ENCODE assay signal across 1 cellular context in genomic region chr2:69559696-69560482, GRCh38.
TF ChIP-seq lines count a peak whose summit lies in the region.

No MANE protein-coding gene starts in this region.

TF ChIP-seq in HepG2, 621 proteins besides CTCF, POLR2A, EP300 and RAD21 (continued from another document and continues in another):
- TF ChIP-seq ZNF710 (CRISPR knock-in tag; IDR thresholded peaks at IDR 0.05; ENCODE audit: borderline replicate concordance) (no peak), SALL2 (CRISPR knock-in tag; IDR thresholded peaks at IDR 0.05) (no peak), CENPT (CRISPR knock-in tag; IDR thresholded peaks at IDR 0.05; ENCODE audit: low read depth) (no peak), MLXIP (CRISPR knock-in tag; IDR thresholded peaks at IDR 0.05; ENCODE audit: borderline replicate concordance) (no peak), GATA4 (IDR thresholded peaks at IDR 0.05; ENCODE audit: borderline replicate concordance, low read depth) (no peak), E2F2 (CRISPR knock-in tag; IDR thresholded peaks at IDR 0.05; ENCODE audit: borderline replicate concordance) (no peak), PLRG1 (conservative IDR thresholded peaks at IDR 0.05) (no peak), SAP130 (CRISPR knock-in tag; IDR thresholded peaks at IDR 0.05; ENCODE audit: low read depth) (peak; percentile 44; the same call in 1 of the 2 replicates), CCAR2 (optimal IDR thresholded peaks at IDR 0.05; ENCODE audit: low read depth, low read length) (no peak), NCOA1 (CRISPR knock-in tag; IDR thresholded peaks at IDR 0.05) (no peak), ZNF503 (CRISPR knock-in tag; IDR thresholded peaks at IDR 0.05) (no peak), RFX3 (CRISPR knock-in tag; IDR thresholded peaks at IDR 0.05) (no peak), U2AF2 (IDR thresholded peaks at IDR 0.05; ENCODE audit: low read depth, low read length) (no peak), ZNF292 (CRISPR knock-in tag; IDR thresholded peaks at IDR 0.05; ENCODE audit: borderline replicate concordance, low read depth) (no peak), HNF1B (CRISPR knock-in tag; IDR thresholded peaks at IDR 0.05) (0 out of 2 replicates have a peak, but pooled peaks have one; percentile 34), POGZ (CRISPR knock-in tag; IDR thresholded peaks at IDR 0.05) (peak; percentile 57), ZNF605 (CRISPR knock-in tag; IDR thresholded peaks at IDR 0.05) (no peak), ZNF770 (CRISPR knock-in tag; IDR thresholded peaks at IDR 0.05) (no peak), GRHL1 (CRISPR knock-in tag; conservative IDR thresholded peaks at IDR 0.05) (no peak), NAIF1 (CRISPR knock-in tag; IDR thresholded peaks at IDR 0.05; ENCODE audit: borderline replicate concordance) (no peak), KLF13 (CRISPR knock-in tag; IDR thresholded peaks at IDR 0.05) (no peak), SKIL (CRISPR knock-in tag; IDR thresholded peaks at IDR 0.05; ENCODE audit: borderline replicate concordance) (no peak), RBM39 (IDR thresholded peaks at IDR 0.05; ENCODE audit: low read depth, low read length, poor library complexity, severe bottlenecking) (no peak), NR2F6 (IDR thresholded peaks at IDR 0.05) (peak; percentile 95), NR2F6 (CRISPR knock-in tag; IDR thresholded peaks at IDR 0.05) (peak; percentile 97), HMGA1 (CRISPR knock-in tag; conservative IDR thresholded peaks at IDR 0.05) (no peak), ZNF17 (CRISPR knock-in tag; IDR thresholded peaks at IDR 0.05) (no peak), SMARCC2 (IDR thresholded peaks at IDR 0.05) (no peak), ZNF724P (CRISPR knock-in tag; IDR thresholded peaks at IDR 0.05; ENCODE audit: borderline replicate concordance) (peak; percentile 39; the same call in 1 of the 2 replicates), JUND (CRISPR knock-in tag; IDR thresholded peaks at IDR 0.05) (no peak), ZNF441 (CRISPR knock-in tag; IDR thresholded peaks at IDR 0.05; ENCODE audit: borderline replicate concordance) (no peak), ELF1 (CRISPR knock-in tag; IDR thresholded peaks at IDR 0.05) (0 out of 2 replicates have a peak, but pooled peaks have one; percentile 26), TGIF2 (CRISPR knock-in tag; IDR thresholded peaks at IDR 0.05) (no peak), SOX5 (CRISPR knock-in tag; IDR thresholded peaks at IDR 0.05; ENCODE audit: borderline replicate concordance) (0 out of 2 replicates have a peak, but pooled peaks have one; percentile 9), AKAP8 (CRISPR knock-in tag; IDR thresholded peaks at IDR 0.05) (no peak), CBFB (CRISPR knock-in tag; IDR thresholded peaks at IDR 0.05) (no peak), ESRRA (CRISPR knock-in tag; IDR thresholded peaks at IDR 0.05; ENCODE audit: low read depth) (peak; percentile 77), ZNF720 (CRISPR knock-in tag; IDR thresholded peaks at IDR 0.05) (no peak), MED1 (CRISPR knock-in tag; IDR thresholded peaks at IDR 0.05) (no peak), CEBPB (IDR thresholded peaks at IDR 0.05; ENCODE audit: borderline replicate concordance, low read depth, low read length) (peak; percentile 45; the same call in 1 of the 2 replicates), CHD2 (IDR thresholded peaks at IDR 0.05; ENCODE audit: low read depth, low read length) (no peak), ZNF598 (CRISPR knock-in tag; IDR thresholded peaks at IDR 0.05; ENCODE audit: borderline replicate concordance) (no peak), ZKSCAN8 (CRISPR knock-in tag; IDR thresholded peaks at IDR 0.05; ENCODE audit: borderline replicate concordance) (0 out of 2 replicates have a peak, but pooled peaks have one; percentile 43), FOXA1 (IDR thresholded peaks at IDR 0.05) (no peak), FOXA1 (CRISPR knock-in tag; IDR thresholded peaks at IDR 0.05) (no peak), BRCA1 (CRISPR knock-in tag; IDR thresholded peaks at IDR 0.05) (no peak), RCOR2 (CRISPR knock-in tag; IDR thresholded peaks at IDR 0.05) (0 out of 2 replicates have a peak, but pooled peaks have one; percentile 52), ATF7-NPFF (CRISPR knock-in tag; IDR thresholded peaks at IDR 0.05; ENCODE audit: low read depth) (no peak), NR2F1 (CRISPR knock-in tag; IDR thresholded peaks at IDR 0.05) (peak; percentile 81 to 85), IKZF1 (IDR thresholded peaks at IDR 0.05) (no peak), ZNF160 (CRISPR knock-in tag; IDR thresholded peaks at IDR 0.05) (no peak), ZNF766 (CRISPR knock-in tag; IDR thresholded peaks at IDR 0.05; ENCODE audit: borderline replicate concordance) (no peak), FOXO1 (CRISPR knock-in tag; IDR thresholded peaks at IDR 0.05) (no peak), ZNF124 (CRISPR knock-in tag; IDR thresholded peaks at IDR 0.05) (no peak; the same call in 1 of the 2 replicates), HNF4G (IDR thresholded peaks at IDR 0.05; ENCODE audit: borderline replicate concordance, low read depth, low read length) (peak; percentile 9; the same call in 1 of the 2 replicates), HNF4G (CRISPR knock-in tag; IDR thresholded peaks at IDR 0.05; ENCODE audit: borderline replicate concordance, low read depth) (no peak)
